In genomic region chr12:111798182-111798581, GRCh38 we compare ENCODE assay signal across 23 cellular contexts. TPM values are rescaled to one million over a fixed set of nuclear protein-coding genes. Genes with fewer than 3 reads are reported as not detected.
A peak's percentile ranks its signal among the peaks of the same experiment; 100 is the strongest.
DNase-seq lines count a peak whose midpoint lies in the region; ATAC-seq and TF ChIP-seq lines count a peak whose summit lies in the region.
"Had no signal": no experiment of that assay in that cellular context is flagged by ENCODE, and none has a peak within 500 bp of the region (broad histone marks: within the 10 kb centered on the region; RNA-seq: fewer than 3 reads in every experiment).

No MANE protein-coding gene starts in this region.

- no peak overlapping the region for H3K18ac ChIP-seq in IMR-90 (ENCODE audit: low read depth, low read length)

- H4K5ac ChIP-seq in IMR-90 (ENCODE audit: low read depth, low read length) = no peak overlapping the region

- no peak overlapping the region for H2BK5ac ChIP-seq in IMR-90 (ENCODE audit: low read depth, low read length, poor library complexity, severe bottlenecking)

- no peak overlapping the region for H3K27ac ChIP-seq in IMR-90 (ENCODE audit: insufficient read depth, low read length)
- H3K27ac ChIP-seq in lower lobe of right lung = no peak overlapping the region
- H3K27ac ChIP-seq: A549, SK-N-MC had no signal

- TF ChIP-seq POLR2A in IMR-90 (IDR thresholded peaks at IDR 0.05; ENCODE audit: low read depth, low read length) = no peak

- H3K4me2 ChIP-seq in IMR-90 (ENCODE audit: low read depth, low read length) = no peak overlapping the region
- H3K4me2 ChIP-seq: A549 had no signal

- no peaks in the 10 kb centered on the region for H3K9me3 Mint-ChIP-seq in CD14-positive monocyte
- H3K9me3 Mint-ChIP-seq in activated CD4-positive, alpha-beta T cell treated with anti-CD3 and anti-CD28 coated beads, Interleukin-2, amount 10 ng/mL, durations not matched to agents 24 days and 14 days = no peaks in the 10 kb centered on the region
- H3K9me3 Mint-ChIP-seq: CD4-positive, CD25-positive, alpha-beta regulatory T cell had no signal

- no peak overlapping the region for H3K4me3 ChIP-seq in IMR-90 (ENCODE audit: insufficient read depth, low read depth, low read length)
- no peak overlapping the region for H3K4me3 ChIP-seq in lower lobe of right lung
- H3K4me3 ChIP-seq: A549, SK-N-MC had no signal

- H3K79me1 ChIP-seq in IMR-90 (ENCODE audit: low read depth in 1 of 2, low read length in 2 of 2) = no peaks in the 10 kb centered on the region

- dilution Hi-C loops in IMR-90 (cut with HindIII; ENCODE audit: low sequenced_read_pairs, unreplicated experiment) = no loop called here

- H3K9me1 ChIP-seq in IMR-90 (ENCODE audit: insufficient read depth, low read length) = no peaks in the 10 kb centered on the region; the same call in 1 of the 2 replicates

- H4K8ac ChIP-seq in IMR-90 (ENCODE audit: low read depth in 2 of 2, low read length in 2 of 2) = no peak overlapping the region

- no peak overlapping the region for H3K56ac ChIP-seq in IMR-90 (ENCODE audit: extremely low read depth, insufficient read depth, low read length)

- peaks cover 66 to 93% of the 10 kb centered on the region in 2 donors for H3K36me3 Mint-ChIP-seq in CD14-positive monocyte
- H3K36me3 Mint-ChIP-seq in activated CD4-positive, alpha-beta T cell treated with anti-CD3 and anti-CD28 coated beads, Interleukin-2, amount 10 ng/mL, durations not matched to agents 24 days and 14 days (ENCODE audit: low read depth) = no peaks in the 10 kb centered on the region

- TF ChIP-seq CTCF in CD14-positive monocyte (IDR thresholded peaks at IDR 0.05) (no peak), IMR-90 (conservative IDR thresholded peaks at IDR 0.05; ENCODE audit: low read depth, low read length) (no peak), lower lobe of right lung (IDR thresholded peaks at IDR 0.05) (no peak)

- H3K4me3 Mint-ChIP-seq in CD14-positive monocyte = peak overlapping the region in 1 of 2 donors; percentile 45
- no peak overlapping the region for H3K4me3 Mint-ChIP-seq in activated CD4-positive, alpha-beta T cell treated with anti-CD3 and anti-CD28 coated beads, Interleukin-2, amount 10 ng/mL, durations not matched to agents 24 days and 14 days
- H3K4me3 Mint-ChIP-seq: CD4-positive, CD25-positive, alpha-beta regulatory T cell had no signal

- H2AK5ac ChIP-seq in IMR-90 (ENCODE audit: low read depth, low read length) = no peak overlapping the region

- CTCF ChIA-PET in IMR-90 (lab: Yijun Ruan, JAX) = interaction anchor here (0.9 kb wide), 1 partner anchor 15 kb away, joined by 3 read pairs; no protein-coding TSS in a partner anchor

- H3K27me3 ChIP-seq in IMR-90 (ENCODE audit: control insufficient read depth, insufficient read depth, low read length) (no peaks in the 10 kb centered on the region), lower lobe of right lung (ENCODE audit: low read depth) (no peaks in the 10 kb centered on the region)
- H3K27me3 ChIP-seq: BE2C had no signal

- peaks cover 0 to 2% (median 2%) of the 10 kb centered on the region in 3 donors for H3K27me3 Mint-ChIP-seq in CD14-positive monocyte (ENCODE audit: low read depth in 3 of 3)
- H3K27me3 Mint-ChIP-seq in activated CD4-positive, alpha-beta T cell treated with anti-CD3 and anti-CD28 coated beads, Interleukin-2, amount 10 ng/mL, durations not matched to agents 24 days and 14 days = no peaks in the 10 kb centered on the region
- H3K27me3 Mint-ChIP-seq: CD4-positive, CD25-positive, alpha-beta regulatory T cell had no signal

- H3K4ac ChIP-seq in IMR-90 (ENCODE audit: low read depth, low read length) = no peak overlapping the region

- H4K20me1 ChIP-seq in IMR-90 (ENCODE audit: insufficient read depth, low read length) = no peaks in the 10 kb centered on the region

- H4K91ac ChIP-seq in IMR-90 (ENCODE audit: insufficient read depth, low read depth, low read length) = no peak overlapping the region

- 90% methylated on average over 2 of the region's 4 CpGs; no CpG with 5 or more reads in 1 of the 2 experiments for WGBS in IMR-90 (ENCODE audit: extremely low coverage in 2 of 2, insufficient read length in 1 of 2), 2 experiments

- H3K36me3 ChIP-seq in IMR-90 (ENCODE audit: control insufficient read depth, insufficient read depth, low read length) = peaks cover 52% of the 10 kb centered on the region
- peaks cover 100% of the 10 kb centered on the region for H3K36me3 ChIP-seq in lower lobe of right lung

- DNase-seq in CD14-positive monocyte (ENCODE audit: low spot score) (no peak), IMR-90 (no peak), left ventricle myocardium superior (no peak), lower lobe of right lung (peak; percentile 27), AML-193 (lab: John Stamatoyannopoulos, UW) (no peak)
- DNase-seq in activated CD4-positive, alpha-beta T cell treated with anti-CD3 and anti-CD28 coated beads, Interleukin-2, amount 10 ng/mL, durations not matched to agents 24 days and 14 days = no peak
- DNase-seq: BE2C; CD4-positive, CD25-positive, alpha-beta regulatory T cell; COR-L47; DMS 273 treated with DMSO at 0.1 percent for 48 hours; DMS79 treated with DMSO at 0.1 percent for 48 hours; MV-4-11; NCI-H1105 treated with DMSO at 0.1 percent for 48 hours; NCI-H2029 treated with DMSO at 0.1 percent for 48 hours; NCI-H524 treated with DMSO at 0.1 percent for 48 hours; NCI-H82; OCI-M1; SHP77 had no signal

- H3K9ac ChIP-seq in IMR-90 (ENCODE audit: low read depth, low read length) = no peak overlapping the region

- POLR2A ChIA-PET in IMR-90 (lab: Charles Lee; ENCODE audit: unreplicated experiment) = no interaction called here

- H2BK15ac ChIP-seq in IMR-90 (ENCODE audit: low read depth, low read length) = no peak overlapping the region

- ATAC-seq in IMR-90 (ENCODE audit: low read depth) = no peak
- peak; percentile 80 for ATAC-seq in left ventricle myocardium superior
- no peak for ATAC-seq in lower lobe of right lung
- ATAC-seq in GM21390 (IDR thresholded peaks at IDR 0.05; ENCODE audit: unreplicated experiment) = no peak
- ATAC-seq in HG03354 (IDR thresholded peaks at IDR 0.05; ENCODE audit: poor library complexity, severe bottlenecking, unreplicated experiment) = no peak
- ATAC-seq: A549, HCT116 had no signal

- H3K27ac Mint-ChIP-seq in CD14-positive monocyte = peak overlapping the region in 4 of 7 donors; percentile 5 to 54 (median 48)
- no peak overlapping the region for H3K27ac Mint-ChIP-seq in activated CD4-positive, alpha-beta T cell treated with anti-CD3 and anti-CD28 coated beads, Interleukin-2, amount 10 ng/mL, durations not matched to agents 24 days and 14 days
- H3K27ac Mint-ChIP-seq: CD4-positive, CD25-positive, alpha-beta regulatory T cell had no signal

- no peaks in the 10 kb centered on the region for H3K4me1 ChIP-seq in IMR-90 (ENCODE audit: control insufficient read depth, insufficient read depth, low read length)
- no peaks in the 10 kb centered on the region for H3K4me1 ChIP-seq in lower lobe of right lung
- H3K4me1 ChIP-seq: A549, BE2C had no signal

- H2BK20ac ChIP-seq in IMR-90 (ENCODE audit: low read depth, low read length) = no peak overlapping the region

- no TSS peak for BruUV-seq in IMR-90 (replicated peaks; lab: Mats Ljungman, UMichigan)

- H2AK9ac ChIP-seq in IMR-90 (replicated peaks; ENCODE audit: low read depth, low read length, poor library complexity) = no peak overlapping the region

- intact Hi-C loops in CD14-positive monocyte (cut with micrococcal nuclease) (no loop called here), IMR-90 (cut with micrococcal nuclease) (no loop called here), left ventricle myocardium superior (cut with micrococcal nuclease) (no loop called here), lower lobe of right lung (cut with DNase I) (no loop called here)
- intact Hi-C loops in activated CD4-positive, alpha-beta T cell treated with anti-CD3 and anti-CD28 coated beads, Interleukin-2, amount 10 ng/mL, durations not matched to agents 24 days and 14 days (cut with micrococcal nuclease) = no loop called here

- H3K4me1 Mint-ChIP-seq in CD14-positive monocyte = no peaks in the 10 kb centered on the region
- H3K4me1 Mint-ChIP-seq in activated CD4-positive, alpha-beta T cell treated with anti-CD3 and anti-CD28 coated beads, Interleukin-2, amount 10 ng/mL, durations not matched to agents 24 days and 14 days = no peaks in the 10 kb centered on the region
- H3K4me1 Mint-ChIP-seq: CD4-positive, CD25-positive, alpha-beta regulatory T cell had no signal

- in situ Hi-C loops in IMR-90 (cut with MboI; ENCODE audit: low sequenced_read_pairs) = no loop called here

- H2AFZ ChIP-seq in IMR-90 (replicated peaks; ENCODE audit: low read length, poor library complexity) = peak overlapping the region; percentile 14

- H3K23ac ChIP-seq in IMR-90 (ENCODE audit: low read depth, low read length) = no peak overlapping the region

- H3K14ac ChIP-seq in IMR-90 (replicated peaks; ENCODE audit: low read depth, low read length) = no peak overlapping the region

- no peak overlapping the region for H2BK120ac ChIP-seq in IMR-90 (ENCODE audit: low read depth, low read length)

- H3K9me3 ChIP-seq in IMR-90 (ENCODE audit: control insufficient read depth, insufficient read depth, low read length) (no peaks in the 10 kb centered on the region), lower lobe of right lung (no peaks in the 10 kb centered on the region)
- H3K9me3 ChIP-seq: A549, BE2C had no signal

- no peak for TF ChIP-seq RAD21 in IMR-90 (IDR thresholded peaks at IDR 0.05; ENCODE audit: low read length)

RNA-seq across cellular contexts. Expression of gene ALDH2, which starts 31.4 kb away (rescaled TPM):
- polyA plus RNA-seq in CD14-positive monocyte = 100 to 1,000 TPM; 384 to 404 TPM
- total RNA-seq in IMR-90 (2012; rRNA removed) = 12.5 and 16.0 TPM in 2 replicates
- 35.0 and 41.2 TPM in 2 replicates for polyA plus RNA-seq in IMR-90 (2012; rRNA removed)
- polyA plus RNA-seq in IMR-90 (2012; cell fraction: cytosol; rRNA removed) = 37.5 and 51.0 TPM in 2 replicates
- 30.0 and 30.5 TPM in 2 replicates for polyA plus RNA-seq in IMR-90 (2012; cell fraction: nucleus; rRNA removed; ENCODE audit: low replicate concordance)
- total RNA-seq in left ventricle myocardium superior = 410 TPM
- 499 TPM for total RNA-seq in lower lobe of right lung
- 0.09 and 0.21 TPM in 2 replicates for total RNA-seq in activated CD4-positive, alpha-beta T cell treated with anti-CD3 and anti-CD28 coated beads, Interleukin-2, amount 10 ng/mL, durations not matched to agents 24 days and 14 days

RNA-seq across cellular contexts. Expression of gene MAPKAPK5, which starts 43.8 kb away (rescaled TPM):
- polyA plus RNA-seq in CD14-positive monocyte = 10 to 100 TPM; 25.3 to 28.2 TPM
- 34.4 and 44.6 TPM in 2 replicates for total RNA-seq in IMR-90 (2012; rRNA removed)
- 35.0 and 35.7 TPM in 2 replicates for polyA plus RNA-seq in IMR-90 (2012; rRNA removed)
- 14.0 and 27.1 TPM in 2 replicates for polyA plus RNA-seq in IMR-90 (2012; cell fraction: cytosol; rRNA removed)
- polyA plus RNA-seq in IMR-90 (2012; cell fraction: nucleus; rRNA removed; ENCODE audit: low replicate concordance) = 26.8 and 52.5 TPM in 2 replicates
- total RNA-seq in left ventricle myocardium superior = 24.8 TPM
- 39.4 TPM for total RNA-seq in lower lobe of right lung
- 76.0 and 80.2 TPM in 2 replicates for total RNA-seq in activated CD4-positive, alpha-beta T cell treated with anti-CD3 and anti-CD28 coated beads, Interleukin-2, amount 10 ng/mL, durations not matched to agents 24 days and 14 days

Comparison
In these comparisons a context has a peak if more than half of its experiments do, and no peak if none do; other contexts are left out.
1. RNA of gene ALDH2, which starts 31.4 kb away (total RNA-seq): 499 TPM in lower lobe of right lung (single experiment) and 410 TPM in left ventricle myocardium superior (single experiment); 12.5 to 16.0 TPM in IMR-90 and 0.09 to 0.21 TPM in activated CD4-positive, alpha-beta T cell treated with anti-CD3 and anti-CD28 coated beads, Interleukin-2, amount 10 ng/mL, durations not matched to agents 24 days and 14 days; every median in the first group is over 10 times any median in the second.